ENCODE assay signal across 22 cellular contexts in genomic region chr7:116351966-116352365, GRCh38.
"Had no signal": no experiment of that assay in that cellular context is flagged by ENCODE, and none has a peak within 500 bp of the region (broad histone marks: within the 10 kb centered on the region; RNA-seq: fewer than 3 reads in every experiment).

No MANE protein-coding gene starts in this region.

- ATAC-seq: activated CD8-positive, alpha-beta memory T cell treated with anti-CD3 and anti-CD28 coated beads, Interleukin-2, amount 10 ng/mL, durations not matched to agents 7 days and 5 days; activated T-helper 17 cell treated with anti-CD3 and anti-CD28 coated beads, Interleukin-2, amount 50 U/mL, for 72 hours; left colon; right cardiac atrium had no signal

- H3K27me3 ChIP-seq: stomach had no signal

- H3K9me3 ChIP-seq: thoracic aorta had no signal

- DNase-seq: activated B cell treated with CpG ODN at 0.5 μM for 24 hours; activated CD4-positive, alpha-beta memory T cell treated with anti-CD3 and anti-CD28 coated beads, Interleukin-2, amount 10 ng/mL, durations not matched to agents 7 days and 5 days; activated CD4-positive, alpha-beta T cell treated with anti-CD3 and anti-CD28 coated beads for 4 hours; activated CD8-positive, alpha-beta memory T cell treated with anti-CD3 and anti-CD28 coated beads, Interleukin-2, amount 10 ng/mL, durations not matched to agents 7 days and 5 days; activated naive CD4-positive, alpha-beta T cell; activated naive CD8-positive, alpha-beta T cell treated with anti-CD3 and anti-CD28 coated beads for 36 hours; amniotic stem cell; foreskin fibroblast; hypothalamus; islet precursor cell; left colon; mammary epithelial cell; naive B cell; right cardiac atrium; small intestine; stimulated activated CD4-positive, alpha-beta T cell treated with anti-CD3 and anti-CD28 coated beads, Interleukin-15, amount 100 ng/mL, for 24 hours; stimulated activated CD4-positive, alpha-beta T cell treated with anti-CD3 and anti-CD28 coated beads, Interleukin-2, amount 100 ng/mL, for 48 hours; stomach; T-helper 1 cell; T-helper 9 cell had no signal

- H3K4me3 ChIP-seq: stomach, thoracic aorta had no signal

- H3K36me3 ChIP-seq: stomach, thoracic aorta had no signal
